In genomic region chr13:81713201-81713600, GRCh38 we compare ENCODE assay signal across 31 cellular contexts.
"Had no signal": no experiment of that assay in that cellular context is flagged by ENCODE, and none has a peak within 500 bp of the region (broad histone marks: within the 10 kb centered on the region; RNA-seq: fewer than 3 reads in every experiment).

No MANE protein-coding gene starts in this region.

- H3K27ac ChIP-seq: adrenal gland, ascending aorta, body of pancreas, brain microvascular endothelial cell, breast epithelium, cardiac muscle cell had no signal

- H3K36me3 ChIP-seq: adrenal gland, ascending aorta, brain microvascular endothelial cell, breast epithelium, cardiac muscle cell had no signal

- H3K9me3 ChIP-seq: adrenal gland, ascending aorta, body of pancreas, breast epithelium had no signal

- H3K4me3 ChIP-seq: adrenal gland, ascending aorta, body of pancreas, breast epithelium, cardiac muscle cell had no signal

- H3K27me3 ChIP-seq: adrenal gland, ascending aorta, body of pancreas, brain microvascular endothelial cell, breast epithelium, cardiac muscle cell had no signal

- DNase-seq: activated effector memory CD4-positive, alpha-beta T cell treated with anti-CD3 and anti-CD28 coated beads, Interleukin-2, amount 50 U/mL, for 16 hours; activated effector memory CD4-positive, alpha-beta T cell treated with Interleukin-2 at 50 U/mL for 16 hours; activated gamma-delta T cell; activated gamma-delta T cell treated with Interleukin-2 at 50 U/mL for 16 hours; activated naive CD4-positive, alpha-beta T cell; activated naive CD4-positive, alpha-beta T cell treated with anti-CD3 and anti-CD28 coated beads for 36 hours; activated naive CD4-positive, alpha-beta T cell treated with anti-CD3 and anti-CD28 coated beads, Interleukin-2, amount 10 ng/mL, durations not matched to agents 7 days and 5 days; activated naive CD4-positive, alpha-beta T cell treated with anti-CD3 and anti-CD28 coated beads, Interleukin-2, amount 50 U/mL, for 16 hours; activated naive CD4-positive, alpha-beta T cell treated with Interleukin-2 at 50 U/mL for 16 hours; activated naive CD8-positive, alpha-beta T cell treated with anti-CD3 and anti-CD28 coated beads for 36 hours; activated naive CD8-positive, alpha-beta T cell treated with anti-CD3 and anti-CD28 coated beads, Interleukin-2, amount 10 ng/mL, durations not matched to agents 7 days and 5 days; activated naive CD8-positive, alpha-beta T cell treated with anti-CD3 and anti-CD28 coated beads, Interleukin-2, amount 50 U/mL, for 24 hours; activated T-cell treated with anti-CD3 and anti-CD28 coated beads, Interleukin-2, amount 50 U/mL, for 1 hour; activated T-cell treated with anti-CD3 and anti-CD28 coated beads, Interleukin-2, amount 50 U/mL, for 24 hours; activated T-cell treated with anti-CD3 and anti-CD28 coated beads, Interleukin-2, amount 50 U/mL, for 4 hours; activated T-cell treated with anti-CD3 and anti-CD28 coated beads, Interleukin-2, amount 50 U/mL, for 48 hours; activated T-cell treated with anti-CD3 and anti-CD28 coated beads, Interleukin-2, amount 50 U/mL, for 72 hours; adrenal gland; amniotic stem cell; amygdala; anterior cingulate cortex; aorta; body of pancreas; brain microvascular endothelial cell; central memory CD4-positive, alpha-beta T cell; cerebellar nuclear complex had no signal

- ATAC-seq: activated naive CD4-positive, alpha-beta T cell treated with anti-CD3 and anti-CD28 coated beads, Interleukin-2, amount 50 U/mL, for 72 hours; activated naive CD8-positive, alpha-beta T cell treated with anti-CD3 and anti-CD28 coated beads, Interleukin-2, amount 50 U/mL, for 24 hours; activated T-cell treated with anti-CD3 and anti-CD28 coated beads, Interleukin-2, amount 50 U/mL, for 4 hours; activated T-cell treated with anti-CD3 and anti-CD28 coated beads, Interleukin-2, amount 50 U/mL, for 72 hours; activated T-helper 17 cell treated with anti-CD3 and anti-CD28 coated beads, Interleukin-2, amount 50 U/mL, for 72 hours; body of pancreas had no signal

- H3K4me1 ChIP-seq: adrenal gland, ascending aorta, body of pancreas, breast epithelium had no signal
